In the genomic region with DNA sequence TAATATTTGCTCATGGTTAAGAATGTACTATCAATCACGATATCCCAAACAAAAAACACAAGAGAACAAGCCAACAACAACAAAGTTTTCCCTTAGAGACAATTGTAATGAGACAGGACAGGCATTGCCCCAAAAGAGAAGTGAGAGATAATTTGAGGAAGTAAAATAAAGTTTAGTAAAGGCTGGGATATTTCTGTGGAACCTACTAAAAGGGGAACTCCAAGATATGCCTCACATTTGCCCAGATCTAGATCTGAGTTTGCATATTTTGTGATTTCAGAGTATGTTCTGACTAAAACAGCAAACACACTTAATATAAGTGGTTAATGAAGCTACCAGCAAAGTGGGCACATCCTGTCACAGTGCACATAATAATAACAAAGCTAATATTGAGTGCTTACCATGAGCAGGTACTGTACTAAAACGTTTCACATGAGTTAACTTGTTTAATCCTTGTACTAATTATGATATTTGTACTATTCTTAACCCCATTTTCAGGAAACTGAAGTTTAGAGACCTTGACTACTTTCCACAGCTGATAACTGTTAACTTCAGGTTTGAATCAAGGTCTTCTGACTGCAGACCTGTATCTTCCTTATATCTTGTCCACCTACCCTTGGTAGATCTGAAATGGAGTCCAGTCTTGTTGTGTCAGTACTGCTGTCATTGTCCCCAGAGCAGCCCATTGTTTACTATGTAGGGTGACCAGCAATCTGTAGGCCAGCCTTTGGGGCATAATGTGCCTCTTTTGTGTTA, we compare ENCODE assay signal across 10 cellular contexts. TPM values are rescaled to one million over a fixed set of nuclear protein-coding genes. Genes with fewer than 3 reads are reported as not detected.
DNase-seq lines count a peak whose midpoint lies in the region; ATAC-seq and TF ChIP-seq lines count a peak whose summit lies in the region.
"Had no signal": no experiment of that assay in that cellular context is flagged by ENCODE, and none has a peak within 500 bp of the region (broad histone marks: within the 10 kb centered on the region; RNA-seq: fewer than 3 reads in every experiment).

No MANE protein-coding gene starts in this region.

- intact Hi-C loops in activated naive CD4-positive, alpha-beta T cell treated with anti-CD3 and anti-CD28 coated beads for 36 hours (cut with micrococcal nuclease): no loop called here

- peak; percentile 85 for ATAC-seq in GM21515 (IDR thresholded peaks at IDR 0.05; ENCODE audit: unreplicated experiment)
- peak; percentile 94 for ATAC-seq in HG03565 (IDR thresholded peaks at IDR 0.05; ENCODE audit: unreplicated experiment)
- ATAC-seq in natural killer cell treated with Interleukin-12 subunit alpha and Interleukin-12 subunit beta and Interleukin-15 and Interleukin-18, amount 100 ng/mL, for 72 hours: no peak

- TF ChIP-seq CTCF in fibroblast of pulmonary artery (IDR thresholded peaks at IDR 0.05; ENCODE audit: low read length, missing control alignments) (no peak), foreskin fibroblast (IDR thresholded peaks at IDR 0.05; ENCODE audit: low read depth, low read length) (no peak), BE2C (IDR thresholded peaks at IDR 0.05; ENCODE audit: low read depth, low read length) (no peak)

- no peak overlapping the region for H3K27ac Mint-ChIP-seq in natural killer cell treated with Interleukin-12 subunit alpha and Interleukin-12 subunit beta and Interleukin-15 and Interleukin-18, amount 100 ng/mL, for 72 hours
- no peak overlapping the region for H3K27ac Mint-ChIP-seq in activated naive CD4-positive, alpha-beta T cell treated with anti-CD3 and anti-CD28 coated beads for 36 hours

- no peaks in the 10 kb centered on the region for H3K9me3 ChIP-seq in BE2C
- H3K9me3 ChIP-seq: psoas muscle, SJSA1 had no signal

- H3K9me3 Mint-ChIP-seq in natural killer cell treated with Interleukin-12 subunit alpha and Interleukin-12 subunit beta and Interleukin-15 and Interleukin-18, amount 100 ng/mL, for 72 hours: no peaks in the 10 kb centered on the region
- no peaks in the 10 kb centered on the region for H3K9me3 Mint-ChIP-seq in activated naive CD4-positive, alpha-beta T cell treated with anti-CD3 and anti-CD28 coated beads for 36 hours

- no peaks in the 10 kb centered on the region for H3K36me3 Mint-ChIP-seq in natural killer cell treated with Interleukin-12 subunit alpha and Interleukin-12 subunit beta and Interleukin-15 and Interleukin-18, amount 100 ng/mL, for 72 hours
- H3K36me3 Mint-ChIP-seq in activated naive CD4-positive, alpha-beta T cell treated with anti-CD3 and anti-CD28 coated beads for 36 hours (ENCODE audit: low read depth): no peaks in the 10 kb centered on the region

- H3K4me3 Mint-ChIP-seq in natural killer cell treated with Interleukin-12 subunit alpha and Interleukin-12 subunit beta and Interleukin-15 and Interleukin-18, amount 100 ng/mL, for 72 hours: no peak overlapping the region
- no peak overlapping the region for H3K4me3 Mint-ChIP-seq in activated naive CD4-positive, alpha-beta T cell treated with anti-CD3 and anti-CD28 coated beads for 36 hours

- H3K4me3 ChIP-seq in fibroblast of pulmonary artery (replicated peaks; ENCODE audit: low read depth, low read length) (no peak overlapping the region), foreskin fibroblast (ENCODE audit: low read depth in 1 of 2, low read length in 2 of 2) (no peak overlapping the region), BE2C (ENCODE audit: low read depth, low read length) (no peak overlapping the region)
- H3K4me3 ChIP-seq: psoas muscle, SJSA1 had no signal

- no peaks in the 10 kb centered on the region for H3K27me3 ChIP-seq in BE2C
- H3K27me3 ChIP-seq: SJSA1 had no signal

- no peaks in the 10 kb centered on the region for H3K4me1 ChIP-seq in BE2C
- H3K4me1 ChIP-seq: psoas muscle, SJSA1 had no signal

- H3K4me1 Mint-ChIP-seq in natural killer cell treated with Interleukin-12 subunit alpha and Interleukin-12 subunit beta and Interleukin-15 and Interleukin-18, amount 100 ng/mL, for 72 hours (ENCODE audit: low read depth in 2 of 2): no peaks in the 10 kb centered on the region
- peaks cover 2% of the 10 kb centered on the region for H3K4me1 Mint-ChIP-seq in activated naive CD4-positive, alpha-beta T cell treated with anti-CD3 and anti-CD28 coated beads for 36 hours (ENCODE audit: low read depth)

- CTCF ChIA-PET in activated naive CD4-positive, alpha-beta T cell treated with anti-CD3 and anti-CD28 coated beads for 36 hours (lab: Charles Lee): no interaction called here

- no peaks in the 10 kb centered on the region for H3K36me3 ChIP-seq in BE2C
- H3K36me3 ChIP-seq: SJSA1 had no signal

- peaks cover 2 to 7% of the 10 kb centered on the region in 2 donors for H3K27me3 Mint-ChIP-seq in natural killer cell treated with Interleukin-12 subunit alpha and Interleukin-12 subunit beta and Interleukin-15 and Interleukin-18, amount 100 ng/mL, for 72 hours
- no peaks in the 10 kb centered on the region for H3K27me3 Mint-ChIP-seq in activated naive CD4-positive, alpha-beta T cell treated with anti-CD3 and anti-CD28 coated beads for 36 hours (ENCODE audit: low read depth)

- DNase-seq in GM04503 (ENCODE audit: low read depth): peak; percentile 61
- DNase-seq in fibroblast of pulmonary artery (ENCODE audit: low read depth): peak; percentile 45
- DNase-seq in foreskin fibroblast: no peak
- DNase-seq in BE2C: no peak
- DNase-seq in natural killer cell treated with Interleukin-12 subunit alpha and Interleukin-12 subunit beta and Interleukin-15 and Interleukin-18, amount 100 ng/mL, for 72 hours (ENCODE audit: low spot score): no peak
- no peak for DNase-seq in activated naive CD4-positive, alpha-beta T cell treated with anti-CD3 and anti-CD28 coated beads for 36 hours
- DNase-seq: psoas muscle had no signal

RNA-seq across cellular contexts. Expression of a gene that starts 26.0 kb away (rescaled TPM):
- polyA plus RNA-seq in BE2C (2012; ENCODE audit: insufficient read depth, insufficient read length, low read depth): 2.8 TPM
- 10 to 100 TPM in 1 of 2 donors, 1 to 10 TPM in 1; 7.9 to 11.0 TPM for total RNA-seq in natural killer cell treated with Interleukin-12 subunit alpha and Interleukin-12 subunit beta and Interleukin-15 and Interleukin-18, amount 100 ng/mL, for 72 hours
- total RNA-seq in activated naive CD4-positive, alpha-beta T cell treated with anti-CD3 and anti-CD28 coated beads for 36 hours: 10 to 100 TPM; 12.7 to 14.5 TPM

Comparison
In these comparisons a context has a peak if more than half of its experiments do, and no peak if none do; other contexts are left out.
1. DNase-seq: peak in GM04503 (single experiment) and fibroblast of pulmonary artery (single experiment); none in foreskin fibroblast (0 of 2), BE2C (single experiment), natural killer cell treated with Interleukin-12 subunit alpha and Interleukin-12 subunit beta and Interleukin-15 and Interleukin-18, amount 100 ng/mL, for 72 hours (single experiment) and activated naive CD4-positive, alpha-beta T cell treated with anti-CD3 and anti-CD28 coated beads for 36 hours (single experiment).
2. ATAC-seq: peak in GM21515 (single experiment) and HG03565 (single experiment); none in natural killer cell treated with Interleukin-12 subunit alpha and Interleukin-12 subunit beta and Interleukin-15 and Interleukin-18, amount 100 ng/mL, for 72 hours (0 of 2).